2 cellular contexts compared by ENCODE assay signal in the genomic region with DNA sequence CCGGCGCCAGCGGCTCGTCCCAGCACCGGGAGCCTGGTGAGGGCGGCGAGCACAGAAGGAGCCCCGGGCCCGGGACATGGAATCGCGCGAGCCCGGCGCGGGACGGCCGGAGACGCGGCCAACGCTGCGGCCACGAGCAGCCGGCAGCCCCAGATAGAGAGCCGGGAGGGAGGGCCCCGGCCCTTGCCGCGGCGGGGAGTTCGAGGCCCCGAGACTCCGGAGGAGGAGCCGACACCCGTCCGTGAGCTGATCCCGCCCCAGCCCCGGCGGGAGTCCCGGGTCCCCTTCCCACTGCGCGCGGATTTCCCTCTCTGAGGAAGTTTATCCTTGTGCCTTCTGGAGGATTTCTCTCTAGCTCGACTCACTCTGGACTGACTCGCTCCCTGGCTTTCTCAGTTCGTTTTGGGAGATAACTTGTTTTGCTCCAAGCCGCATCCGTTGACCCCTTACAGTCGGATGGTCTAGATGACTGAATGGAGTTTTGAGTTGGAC.
TF ChIP-seq lines count a peak whose summit lies in the region.

No MANE protein-coding gene starts in this region.

TF ChIP-seq in SK-N-SH, 30 proteins besides CTCF, POLR2A, EP300 and RAD21:
- TF ChIP-seq SIN3A (IDR thresholded peaks at IDR 0.05; ENCODE audit: borderline replicate concordance, low read depth, low read length) = 0 out of 2 replicates have a peak, but pooled peaks have one; percentile 35
- TF ChIP-seq GATA2 (CRISPR knock-in tag; IDR thresholded peaks at IDR 0.05) = no peak
- TF ChIP-seq USF1 (IDR thresholded peaks at IDR 0.05; ENCODE audit: borderline replicate concordance, low read depth) = 0 out of 2 replicates have a peak, but pooled peaks have one; percentile 13

TF ChIP-seq in HepG2, 621 proteins besides CTCF, POLR2A, EP300 and RAD21 (continues in another document):
- TF ChIP-seq TBX2 (CRISPR knock-in tag; IDR thresholded peaks at IDR 0.05; ENCODE audit: borderline replicate concordance) (no peak), AKNA (CRISPR knock-in tag; IDR thresholded peaks at IDR 0.05; ENCODE audit: borderline replicate concordance) (no peak), POLR2G (IDR thresholded peaks at IDR 0.05; ENCODE audit: low read depth, low read length) (peak; percentile 11; the same call in 1 of the 2 replicates), ZNF33A (CRISPR knock-in tag; IDR thresholded peaks at IDR 0.05; ENCODE audit: borderline replicate concordance) (0 out of 2 replicates have a peak, but pooled peaks have one; percentile 4), MYNN (CRISPR knock-in tag; IDR thresholded peaks at IDR 0.05; ENCODE audit: low read depth) (no peak), MYC (CRISPR knock-in tag; IDR thresholded peaks at IDR 0.05; ENCODE audit: borderline replicate concordance) (0 out of 2 replicates have a peak, but pooled peaks have one; percentile 11), CEBPB (IDR thresholded peaks at IDR 0.05; ENCODE audit: borderline replicate concordance, low read depth, low read length) (no peak), NRL (CRISPR knock-in tag; IDR thresholded peaks at IDR 0.05; ENCODE audit: borderline replicate concordance) (no peak; the same call in 1 of the 2 replicates), ZNF549 (CRISPR knock-in tag; IDR thresholded peaks at IDR 0.05) (no peak), ZNF367 (CRISPR knock-in tag; IDR thresholded peaks at IDR 0.05; ENCODE audit: borderline replicate concordance) (0 out of 2 replicates have a peak, but pooled peaks have one; percentile 22), ZNF777 (CRISPR knock-in tag; IDR thresholded peaks at IDR 0.05) (0 out of 2 replicates have a peak, but pooled peaks have one; percentile 28), ZNF644 (CRISPR knock-in tag; IDR thresholded peaks at IDR 0.05; ENCODE audit: low read depth) (no peak), ZNF558 (CRISPR knock-in tag; IDR thresholded peaks at IDR 0.05; ENCODE audit: borderline replicate concordance) (0 out of 2 replicates have a peak, but pooled peaks have one; percentile 4), HIC2 (CRISPR knock-in tag; IDR thresholded peaks at IDR 0.05; ENCODE audit: low read depth) (0 out of 2 replicates have a peak, but pooled peaks have one; percentile 21), ZNF652 (CRISPR knock-in tag; IDR thresholded peaks at IDR 0.05; ENCODE audit: borderline replicate concordance, low read depth) (no peak), NFE2 (CRISPR knock-in tag; IDR thresholded peaks at IDR 0.05) (no peak), ZFP62 (CRISPR knock-in tag; IDR thresholded peaks at IDR 0.05) (no peak), NKX3-1 (CRISPR knock-in tag; IDR thresholded peaks at IDR 0.05) (no peak), ASH2L (IDR thresholded peaks at IDR 0.05; ENCODE audit: insufficient read length, low read depth, low read length) (peak; percentile 53), MEIS2 (CRISPR knock-in tag; IDR thresholded peaks at IDR 0.05) (peak; percentile 8; the same call in 1 of the 2 replicates), HMGA1 (CRISPR knock-in tag; conservative IDR thresholded peaks at IDR 0.05) (no peak), DZIP1 (CRISPR knock-in tag; IDR thresholded peaks at IDR 0.05) (no peak), SIX4 (CRISPR knock-in tag; IDR thresholded peaks at IDR 0.05) (no peak), GABPB1 (CRISPR knock-in tag; IDR thresholded peaks at IDR 0.05) (no peak; the same call in 1 of the 2 replicates), FOSL2 (CRISPR knock-in tag; IDR thresholded peaks at IDR 0.05) (0 out of 2 replicates have a peak, but pooled peaks have one; percentile 2), ZNF766 (CRISPR knock-in tag; IDR thresholded peaks at IDR 0.05; ENCODE audit: borderline replicate concordance) (no peak), PCBP2 (optimal IDR thresholded peaks at IDR 0.05; ENCODE audit: low read depth, low read length, poor library complexity, severe bottlenecking) (no peak), SMAD1 (CRISPR knock-in tag; IDR thresholded peaks at IDR 0.05; ENCODE audit: borderline replicate concordance, low read depth) (0 out of 2 replicates have a peak, but pooled peaks have one; percentile 23), ZNF446 (CRISPR knock-in tag; IDR thresholded peaks at IDR 0.05) (no peak), PHF8 (CRISPR knock-in tag; IDR thresholded peaks at IDR 0.05) (peak; percentile 4; the same call in 1 of the 2 replicates), RBFOX2 (IDR thresholded peaks at IDR 0.05; ENCODE audit: low read depth, low read length) (peak; percentile 13; the same call in 1 of the 2 replicates), RARA (CRISPR knock-in tag; IDR thresholded peaks at IDR 0.05) (no peak), MAF1 (CRISPR knock-in tag; IDR thresholded peaks at IDR 0.05; ENCODE audit: borderline replicate concordance) (0 out of 2 replicates have a peak, but pooled peaks have one; percentile 10), ZNF326 (CRISPR knock-in tag; IDR thresholded peaks at IDR 0.05; ENCODE audit: borderline replicate concordance) (no peak), ZNF775 (CRISPR knock-in tag; IDR thresholded peaks at IDR 0.05; ENCODE audit: borderline replicate concordance) (no peak), ZFX (CRISPR knock-in tag; IDR thresholded peaks at IDR 0.05; ENCODE audit: low read depth) (0 out of 2 replicates have a peak, but pooled peaks have one; percentile 6)
- TF ChIP-seq, protein P1, sequence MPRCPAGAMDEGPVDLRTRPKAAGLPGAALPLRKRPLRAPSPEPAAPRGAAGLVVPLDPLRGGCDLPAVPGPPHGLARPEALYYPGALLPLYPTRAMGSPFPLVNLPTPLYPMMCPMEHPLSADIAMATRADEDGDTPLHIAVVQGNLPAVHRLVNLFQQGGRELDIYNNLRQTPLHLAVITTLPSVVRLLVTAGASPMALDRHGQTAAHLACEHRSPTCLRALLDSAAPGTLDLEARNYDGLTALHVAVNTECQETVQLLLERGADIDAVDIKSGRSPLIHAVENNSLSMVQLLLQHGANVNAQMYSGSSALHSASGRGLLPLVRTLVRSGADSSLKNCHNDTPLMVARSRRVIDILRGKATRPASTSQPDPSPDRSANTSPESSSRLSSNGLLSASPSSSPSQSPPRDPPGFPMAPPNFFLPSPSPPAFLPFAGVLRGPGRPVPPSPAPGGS (CRISPR knock-in tag; IDR thresholded peaks at IDR 0.05) = no peak
- TF ChIP-seq, protein P2, sequence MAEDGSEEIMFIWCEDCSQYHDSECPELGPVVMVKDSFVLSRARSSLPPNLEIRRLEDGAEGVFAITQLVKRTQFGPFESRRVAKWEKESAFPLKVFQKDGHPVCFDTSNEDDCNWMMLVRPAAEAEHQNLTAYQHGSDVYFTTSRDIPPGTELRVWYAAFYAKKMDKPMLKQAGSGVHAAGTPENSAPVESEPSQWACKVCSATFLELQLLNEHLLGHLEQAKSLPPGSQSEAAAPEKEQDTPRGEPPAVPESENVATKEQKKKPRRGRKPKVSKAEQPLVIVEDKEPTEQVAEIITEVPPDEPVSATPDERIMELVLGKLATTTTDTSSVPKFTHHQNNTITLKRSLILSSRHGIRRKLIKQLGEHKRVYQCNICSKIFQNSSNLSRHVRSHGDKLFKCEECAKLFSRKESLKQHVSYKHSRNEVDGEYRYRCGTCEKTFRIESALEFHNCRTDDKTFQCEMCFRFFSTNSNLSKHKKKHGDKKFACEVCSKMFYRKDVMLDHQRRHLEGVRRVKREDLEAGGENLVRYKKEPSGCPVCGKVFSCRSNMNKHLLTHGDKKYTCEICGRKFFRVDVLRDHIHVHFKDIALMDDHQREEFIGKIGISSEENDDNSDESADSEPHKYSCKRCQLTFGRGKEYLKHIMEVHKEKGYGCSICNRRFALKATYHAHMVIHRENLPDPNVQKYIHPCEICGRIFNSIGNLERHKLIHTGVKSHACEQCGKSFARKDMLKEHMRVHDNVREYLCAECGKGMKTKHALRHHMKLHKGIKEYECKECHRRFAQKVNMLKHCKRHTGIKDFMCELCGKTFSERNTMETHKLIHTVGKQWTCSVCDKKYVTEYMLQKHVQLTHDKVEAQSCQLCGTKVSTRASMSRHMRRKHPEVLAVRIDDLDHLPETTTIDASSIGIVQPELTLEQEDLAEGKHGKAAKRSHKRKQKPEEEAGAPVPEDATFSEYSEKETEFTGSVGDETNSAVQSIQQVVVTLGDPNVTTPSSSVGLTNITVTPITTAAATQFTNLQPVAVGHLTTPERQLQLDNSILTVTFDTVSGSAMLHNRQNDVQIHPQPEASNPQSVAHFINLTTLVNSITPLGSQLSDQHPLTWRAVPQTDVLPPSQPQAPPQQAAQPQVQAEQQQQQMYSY (CRISPR knock-in tag; IDR thresholded peaks at IDR 0.05) = no peak
- TF ChIP-seq, protein P3, sequence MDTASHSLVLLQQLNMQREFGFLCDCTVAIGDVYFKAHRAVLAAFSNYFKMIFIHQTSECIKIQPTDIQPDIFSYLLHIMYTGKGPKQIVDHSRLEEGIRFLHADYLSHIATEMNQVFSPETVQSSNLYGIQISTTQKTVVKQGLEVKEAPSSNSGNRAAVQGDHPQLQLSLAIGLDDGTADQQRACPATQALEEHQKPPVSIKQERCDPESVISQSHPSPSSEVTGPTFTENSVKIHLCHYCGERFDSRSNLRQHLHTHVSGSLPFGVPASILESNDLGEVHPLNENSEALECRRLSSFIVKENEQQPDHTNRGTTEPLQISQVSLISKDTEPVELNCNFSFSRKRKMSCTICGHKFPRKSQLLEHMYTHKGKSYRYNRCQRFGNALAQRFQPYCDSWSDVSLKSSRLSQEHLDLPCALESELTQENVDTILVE (CRISPR knock-in tag; IDR thresholded peaks at IDR 0.05) = no peak
- TF ChIP-seq, protein P4, sequence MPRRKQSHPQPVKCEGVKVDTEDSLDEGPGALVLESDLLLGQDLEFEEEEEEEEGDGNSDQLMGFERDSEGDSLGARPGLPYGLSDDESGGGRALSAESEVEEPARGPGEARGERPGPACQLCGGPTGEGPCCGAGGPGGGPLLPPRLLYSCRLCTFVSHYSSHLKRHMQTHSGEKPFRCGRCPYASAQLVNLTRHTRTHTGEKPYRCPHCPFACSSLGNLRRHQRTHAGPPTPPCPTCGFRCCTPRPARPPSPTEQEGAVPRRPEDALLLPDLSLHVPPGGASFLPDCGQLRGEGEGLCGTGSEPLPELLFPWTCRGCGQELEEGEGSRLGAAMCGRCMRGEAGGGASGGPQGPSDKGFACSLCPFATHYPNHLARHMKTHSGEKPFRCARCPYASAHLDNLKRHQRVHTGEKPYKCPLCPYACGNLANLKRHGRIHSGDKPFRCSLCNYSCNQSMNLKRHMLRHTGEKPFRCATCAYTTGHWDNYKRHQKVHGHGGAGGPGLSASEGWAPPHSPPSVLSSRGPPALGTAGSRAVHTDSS (CRISPR knock-in tag; conservative IDR thresholded peaks at IDR 0.05) = no peak
